Comparison of ENCODE assay signal across 8 cellular contexts in genomic region chr3:49719214-49719884, GRCh38. TPM values are rescaled to one million over a fixed set of nuclear protein-coding genes. Genes with fewer than 3 reads are reported as not detected.
A peak's percentile ranks its signal among the peaks of the same experiment; 100 is the strongest.
DNase-seq lines count a peak whose midpoint lies in the region; ATAC-seq and TF ChIP-seq lines count a peak whose summit lies in the region.

Gene AMIGO3, minus strand, starts transcription at chr3:49719684. Its CDS starts 219 bp downstream, at chr3:49719465.

- DNase-seq in DND-41 (peak; percentile 92), MG63 (peak; percentile 74), SKM-1 treated with dmso at 0.1 percent for 144 hours (lab: John Stamatoyannopoulos, UW; ENCODE audit: unreplicated experiment) (peak; percentile 66), Right ventricle myocardium inferior (ENCODE audit: missing footprints) (peak; percentile 99), osteocyte (ENCODE audit: extremely low spot score, unreplicated experiment) (peak; percentile 97), thoracic aorta (ENCODE audit: low spot score) (peak; percentile 90)
- DNase-seq in activated naive CD8-positive, alpha-beta T cell treated with anti-CD3 and anti-CD28 coated beads for 36 hours: peak; percentile 91

- H3K36me3 ChIP-seq in DND-41 (ENCODE audit: insufficient read depth, low read length): peaks cover 49% of the 10 kb centered on the region
- H3K36me3 ChIP-seq in MG63: peaks cover 3% of the 10 kb centered on the region; the same call in 1 of the 2 replicates
- H3K36me3 ChIP-seq in thoracic aorta: peaks cover 20% of the 10 kb centered on the region

- H3K4me3 ChIP-seq in DND-41 (ENCODE audit: low read depth in 1 of 2, low read length in 2 of 2) (peak within 1 kb of the TSS in 1 of 2 experiments; percentile 54; a peak in 2 of 4 replicates), MG63 (no peak within 1 kb of the TSS), thoracic aorta (peak within 1 kb of the TSS; percentile 87)

- H3K36me3 Mint-ChIP-seq in activated naive CD8-positive, alpha-beta T cell treated with anti-CD3 and anti-CD28 coated beads for 36 hours: peaks cover 22% of the 10 kb centered on the region
- H3K36me3 Mint-ChIP-seq in osteocyte (ENCODE audit: unreplicated experiment): peaks cover 6% of the 10 kb centered on the region

- ATAC-seq in DND-41 (ENCODE audit: insufficient read depth, low read depth) (peak; percentile 73), GM21723 (IDR thresholded peaks at IDR 0.05; ENCODE audit: unreplicated experiment) (peak; percentile 50), Right ventricle myocardium inferior (peak; percentile 76), thoracic aorta (ENCODE audit: insufficient number of reproducible peaks, low FRiP score, low read depth) (peak; percentile 71)

- no peaks in the 10 kb centered on the region for H3K9me3 Mint-ChIP-seq in activated naive CD8-positive, alpha-beta T cell treated with anti-CD3 and anti-CD28 coated beads for 36 hours
- no peaks in the 10 kb centered on the region for H3K9me3 Mint-ChIP-seq in osteocyte (ENCODE audit: unreplicated experiment)

- H3K9ac ChIP-seq in DND-41 (ENCODE audit: low read depth, low read length): peak within 1 kb of the TSS; percentile 37

- H3K79me2 ChIP-seq in DND-41 (ENCODE audit: insufficient read depth, low read length): peaks cover 30% of the 10 kb centered on the region

- peak within 1 kb of the TSS; percentile 66 for H3K4me2 ChIP-seq in DND-41 (ENCODE audit: insufficient read depth, low read length)

- intact Hi-C loops in Right ventricle myocardium inferior (cut with DNase I): no loop called here

- H3K27ac ChIP-seq in DND-41 (ENCODE audit: low read length) (0 out of 2 replicates have a peak within 1 kb of the TSS, but pooled peaks have one; percentile 30), thoracic aorta (peak within 1 kb of the TSS; percentile 65 to 66)

- H3K9me3 ChIP-seq in DND-41 (ENCODE audit: insufficient read depth, low read length, severe bottlenecking): no peaks in the 10 kb centered on the region
- no peaks in the 10 kb centered on the region for H3K9me3 ChIP-seq in MG63
- no peaks in the 10 kb centered on the region for H3K9me3 ChIP-seq in thoracic aorta

- H3K27ac Mint-ChIP-seq in activated naive CD8-positive, alpha-beta T cell treated with anti-CD3 and anti-CD28 coated beads for 36 hours: peak within 1 kb of the TSS; percentile 66
- H3K27ac Mint-ChIP-seq in osteocyte (ENCODE audit: unreplicated experiment): peak within 1 kb of the TSS; percentile 90

- peaks cover 39% of the 10 kb centered on the region for H4K20me1 ChIP-seq in DND-41 (ENCODE audit: insufficient read depth, low read length)

- peak within 1 kb of the TSS; percentile 77 for H3K4me3 Mint-ChIP-seq in activated naive CD8-positive, alpha-beta T cell treated with anti-CD3 and anti-CD28 coated beads for 36 hours
- peak within 1 kb of the TSS; percentile 79 for H3K4me3 Mint-ChIP-seq in osteocyte (ENCODE audit: unreplicated experiment)

- no peaks in the 10 kb centered on the region for H3K27me3 ChIP-seq in DND-41 (ENCODE audit: insufficient read depth, low read length, poor library complexity)
- H3K27me3 ChIP-seq in MG63: no peaks in the 10 kb centered on the region
- no peaks in the 10 kb centered on the region for H3K27me3 ChIP-seq in thoracic aorta (replicated peaks; ENCODE audit: insufficient read depth)

- peak; percentile 78 for TF ChIP-seq CTCF in DND-41 (IDR thresholded peaks at IDR 0.05; ENCODE audit: borderline replicate concordance, extremely low read depth, low read length, poor library complexity, severe bottlenecking)
- TF ChIP-seq CTCF in osteocyte (IDR thresholded peaks at IDR 0.05): peak; percentile 69
- TF ChIP-seq CTCF in thoracic aorta (IDR thresholded peaks at IDR 0.05): peak; percentile 89

- H3K4me1 ChIP-seq in DND-41 (ENCODE audit: insufficient read depth, low read length) (peaks cover 44% of the 10 kb centered on the region), thoracic aorta (ENCODE audit: control insufficient read depth in 1 of 2, low read depth in 2 of 2) (peaks cover 17 to 31% of the 10 kb centered on the region in 2 donors)

- peaks cover 2% of the 10 kb centered on the region for H3K27me3 Mint-ChIP-seq in activated naive CD8-positive, alpha-beta T cell treated with anti-CD3 and anti-CD28 coated beads for 36 hours
- H3K27me3 Mint-ChIP-seq in osteocyte (ENCODE audit: unreplicated experiment): no peaks in the 10 kb centered on the region

- H2AFZ ChIP-seq in DND-41 (ENCODE audit: low read depth, low read length): peak within 1 kb of the TSS; percentile 59

- H3K4me1 Mint-ChIP-seq in activated naive CD8-positive, alpha-beta T cell treated with anti-CD3 and anti-CD28 coated beads for 36 hours: peaks cover 24% of the 10 kb centered on the region
- H3K4me1 Mint-ChIP-seq in osteocyte (ENCODE audit: unreplicated experiment): peaks cover 24% of the 10 kb centered on the region

RNA-seq across cellular contexts. Expression of gene AMIGO3, which starts in this region (rescaled TPM):
- 2.1 TPM in 1 of 2 replicates, not detected in the other for total RNA-seq in MG63 (2014; rRNA removed; shearing (Covaris generic); ENCODE audit: low replicate concordance)
- not detected for total RNA-seq in activated naive CD8-positive, alpha-beta T cell treated with anti-CD3 and anti-CD28 coated beads for 36 hours
- total RNA-seq in Right ventricle myocardium inferior (not detected), osteocyte (not detected in 2 replicates), thoracic aorta (1 to 10 TPM; 3.0 to 5.8 TPM)

Comparison
In these comparisons a context has a peak if more than half of its experiments do, and no peak if none do; other contexts are left out.
1. Peak in DNase-seq in activated naive CD8-positive, alpha-beta T cell treated with anti-CD3 and anti-CD28 coated beads for 36 hours; RNA of the gene not detected or under 1 TPM.
2. Peak in DNase-seq and ATAC-seq in Right ventricle myocardium inferior; RNA of the gene not detected or under 1 TPM.
3. Peak in DNase-seq in osteocyte; RNA of the gene not detected or under 1 TPM.